22 cellular contexts compared by ENCODE assay signal in the genomic region with DNA sequence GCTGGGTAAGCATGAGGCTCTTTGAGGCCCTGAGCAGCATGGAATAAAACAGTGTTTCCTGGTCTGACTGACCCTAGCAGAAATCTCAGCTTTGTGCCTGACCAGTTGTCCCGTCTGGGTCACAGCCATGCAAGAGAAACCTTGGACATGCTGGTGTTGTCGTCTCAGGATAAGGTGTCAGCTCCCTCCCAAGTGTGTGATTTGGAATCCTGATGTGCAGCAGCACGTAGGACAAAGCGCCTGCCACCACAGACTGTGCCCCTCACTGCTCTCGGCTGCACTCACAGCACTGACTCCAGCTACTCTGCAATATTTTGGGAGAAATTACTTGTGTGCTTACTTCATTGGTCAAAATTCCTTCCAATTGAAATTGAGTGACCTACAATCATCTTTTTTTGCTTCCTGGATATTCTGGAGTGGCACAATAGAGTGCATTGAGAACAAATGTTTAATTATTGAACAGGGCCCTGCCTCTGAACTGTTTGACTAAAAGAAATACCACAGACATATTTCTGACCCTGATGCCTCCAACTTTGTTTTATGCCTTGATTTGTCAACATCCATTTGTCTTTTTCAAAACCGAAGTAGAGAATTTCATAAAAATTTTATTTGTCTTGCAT.
"Had no signal": no experiment of that assay in that cellular context is flagged by ENCODE, and none has a peak within 500 bp of the region (broad histone marks: within the 10 kb centered on the region; RNA-seq: fewer than 3 reads in every experiment).

No MANE protein-coding gene starts in this region.

- H3K27ac Mint-ChIP-seq: activated B cell treated with CpG ODN at 0.5 μM for 24 hours; activated CD4-positive, alpha-beta T cell treated with anti-CD3 and anti-CD28 coated beads for 36 hours; memory B cell; T-helper 1 cell treated with Interleukin-12 subunit alpha and Interleukin-12 subunit beta and Interleukin-4 antibody, amounts not matched to agents 30 μg/mL and 1 μg/mL, for 36 hours had no signal

- FAIRE-seq: astrocyte had no signal

- H3K36me3 Mint-ChIP-seq: memory B cell had no signal

- H3K4me3 ChIP-seq: breast epithelium, coronary artery, esophagus squamous epithelium, heart left ventricle, upper lobe of left lung had no signal

- DNase-seq: activated B cell treated with CpG ODN at 0.5 μM for 24 hours; activated CD4-positive, alpha-beta T cell treated with anti-CD3 and anti-CD28 coated beads for 36 hours; activated CD4-positive, alpha-beta T cell treated with anti-CD3 and anti-CD28 coated beads, Interleukin-2, amount 50 U/mL, for 4 hours; activated CD8-positive, alpha-beta memory T cell treated with anti-CD3 and anti-CD28 coated beads for 24 hours; activated CD8-positive, alpha-beta memory T cell treated with anti-CD3 and anti-CD28 coated beads, Interleukin-2, amount 50 U/mL, for 48 hours; activated effector memory CD4-positive, alpha-beta T cell treated with Interleukin-2 at 50 U/mL for 16 hours; activated naive CD4-positive, alpha-beta T cell treated with anti-CD3 and anti-CD28 coated beads, Interleukin-2, amount 50 U/mL, for 16 hours; activated T-cell treated with anti-CD3 and anti-CD28 coated beads, Interleukin-2, amount 50 U/mL, for 72 hours; esophagus squamous epithelium; heart left ventricle; islet precursor cell; left cardiac atrium; stimulated activated CD4-positive, alpha-beta T cell treated with anti-CD3 and anti-CD28 coated beads, Interleukin-2, amount 100 ng/mL, for 48 hours; stimulated activated naive CD4-positive, alpha-beta T cell; T1000 had no signal

- H3K27me3 ChIP-seq: breast epithelium, esophagus squamous epithelium, heart left ventricle, upper lobe of left lung had no signal

- H3K4me3 Mint-ChIP-seq: activated B cell treated with CpG ODN at 0.5 μM for 24 hours; activated CD4-positive, alpha-beta T cell treated with anti-CD3 and anti-CD28 coated beads for 36 hours; central memory CD8-positive, alpha-beta T cell; memory B cell; T-helper 1 cell treated with Interleukin-12 subunit alpha and Interleukin-12 subunit beta and Interleukin-4 antibody, amounts not matched to agents 30 μg/mL and 1 μg/mL, for 36 hours had no signal

- H3K4me1 Mint-ChIP-seq: activated B cell treated with CpG ODN at 0.5 μM for 24 hours; central memory CD8-positive, alpha-beta T cell; memory B cell had no signal

- H3K36me3 ChIP-seq: breast epithelium, esophagus squamous epithelium, heart left ventricle, upper lobe of left lung had no signal

- H3K9me3 Mint-ChIP-seq: activated B cell treated with CpG ODN at 0.5 μM for 24 hours; memory B cell; T-helper 1 cell treated with Interleukin-12 subunit alpha and Interleukin-12 subunit beta and Interleukin-4 antibody, amounts not matched to agents 30 μg/mL and 1 μg/mL, for 36 hours had no signal

- H3K27me3 Mint-ChIP-seq: activated B cell treated with CpG ODN at 0.5 μM for 24 hours; activated CD4-positive, alpha-beta T cell treated with anti-CD3 and anti-CD28 coated beads for 36 hours; central memory CD8-positive, alpha-beta T cell; memory B cell had no signal

- H3K4me1 ChIP-seq: breast epithelium, esophagus squamous epithelium, heart left ventricle, upper lobe of left lung had no signal

- H3K27ac ChIP-seq: breast epithelium, coronary artery, esophagus squamous epithelium, heart left ventricle, upper lobe of left lung had no signal

- ATAC-seq: activated CD4-positive, alpha-beta T cell treated with anti-CD3 and anti-CD28 coated beads for 36 hours; activated T-cell treated with anti-CD3 and anti-CD28 coated beads, Interleukin-2, amount 50 U/mL, for 72 hours; heart left ventricle; left cardiac atrium had no signal

- H3K9me3 ChIP-seq: breast epithelium, esophagus squamous epithelium, upper lobe of left lung had no signal
